1 cellular context compared by ENCODE assay signal in the genomic region with DNA sequence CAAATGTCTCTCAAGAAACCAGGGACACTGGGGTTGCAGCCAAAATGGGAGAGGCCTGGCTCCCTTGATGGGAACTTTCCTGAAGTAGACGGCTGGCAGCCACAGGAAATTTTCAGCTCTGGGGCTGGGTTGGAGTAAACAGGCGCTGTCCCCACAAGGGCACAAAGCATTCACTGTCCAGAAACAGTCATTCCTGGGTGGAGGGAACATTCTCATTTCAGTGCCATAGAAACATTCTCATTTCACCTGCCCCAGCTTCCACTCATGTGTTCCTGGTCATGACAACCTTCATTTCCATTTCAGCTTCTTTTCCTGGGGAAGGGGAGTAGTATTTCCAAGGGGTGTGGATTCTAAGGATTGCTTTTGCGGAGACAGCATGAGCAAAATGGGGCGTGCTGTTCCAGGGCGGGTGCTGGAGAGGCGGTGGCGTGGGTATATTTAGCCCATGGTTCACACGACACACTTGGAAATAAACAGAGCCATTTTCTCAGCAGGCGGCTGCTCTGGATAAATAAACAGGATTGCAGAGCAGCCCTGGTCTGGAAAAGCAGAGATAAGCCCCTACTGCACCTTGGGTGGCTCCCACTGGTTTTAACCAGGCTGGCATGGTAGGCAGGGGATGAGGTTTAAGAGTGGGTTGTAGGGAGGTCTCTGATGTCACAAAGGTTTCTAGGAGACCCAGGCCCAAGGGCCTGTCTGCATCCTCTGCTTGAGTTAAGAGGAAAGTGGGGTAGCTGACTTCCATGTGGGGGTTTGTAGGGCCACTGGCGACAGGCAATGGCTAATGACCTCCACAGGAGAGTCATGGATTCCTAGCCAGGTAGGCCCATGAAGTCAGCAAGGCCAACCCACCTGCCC.
TF ChIP-seq lines count a peak whose summit lies in the region.

No MANE protein-coding gene starts in this region.

TF ChIP-seq in K562, 482 proteins besides CTCF, POLR2A, EP300 and RAD21 (continued from another document and continues in another):
- TF ChIP-seq, protein P1, sequence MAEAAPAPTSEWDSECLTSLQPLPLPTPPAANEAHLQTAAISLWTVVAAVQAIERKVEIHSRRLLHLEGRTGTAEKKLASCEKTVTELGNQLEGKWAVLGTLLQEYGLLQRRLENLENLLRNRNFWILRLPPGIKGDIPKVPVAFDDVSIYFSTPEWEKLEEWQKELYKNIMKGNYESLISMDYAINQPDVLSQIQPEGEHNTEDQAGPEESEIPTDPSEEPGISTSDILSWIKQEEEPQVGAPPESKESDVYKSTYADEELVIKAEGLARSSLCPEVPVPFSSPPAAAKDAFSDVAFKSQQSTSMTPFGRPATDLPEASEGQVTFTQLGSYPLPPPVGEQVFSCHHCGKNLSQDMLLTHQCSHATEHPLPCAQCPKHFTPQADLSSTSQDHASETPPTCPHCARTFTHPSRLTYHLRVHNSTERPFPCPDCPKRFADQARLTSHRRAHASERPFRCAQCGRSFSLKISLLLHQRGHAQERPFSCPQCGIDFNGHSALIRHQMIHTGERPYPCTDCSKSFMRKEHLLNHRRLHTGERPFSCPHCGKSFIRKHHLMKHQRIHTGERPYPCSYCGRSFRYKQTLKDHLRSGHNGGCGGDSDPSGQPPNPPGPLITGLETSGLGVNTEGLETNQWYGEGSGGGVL (CRISPR knock-in tag; IDR thresholded peaks at IDR 0.05), result 0 out of 2 replicates have a peak, but pooled peaks have one; percentile 9
- no peak for TF ChIP-seq SP2 (IDR thresholded peaks at IDR 0.05; ENCODE audit: extremely low read depth, low read depth, low read length, poor library complexity, severe bottlenecking)
- TF ChIP-seq, protein P2, sequence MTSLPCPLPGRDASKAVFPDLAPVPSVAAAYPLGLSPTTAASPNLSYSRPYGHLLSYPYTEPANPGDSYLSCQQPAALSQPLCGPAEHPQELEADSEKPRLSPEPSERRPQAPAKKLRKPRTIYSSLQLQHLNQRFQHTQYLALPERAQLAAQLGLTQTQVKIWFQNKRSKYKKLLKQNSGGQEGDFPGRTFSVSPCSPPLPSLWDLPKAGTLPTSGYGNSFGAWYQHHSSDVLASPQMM (CRISPR knock-in tag; IDR thresholded peaks at IDR 0.05), result no peak
- no peak for TF ChIP-seq SP1 (CRISPR knock-in tag; IDR thresholded peaks at IDR 0.05)
- no peak for TF ChIP-seq ZBTB8A (IDR thresholded peaks at IDR 0.05; ENCODE audit: partially characterized antibody)
- TF ChIP-seq, protein P3, sequence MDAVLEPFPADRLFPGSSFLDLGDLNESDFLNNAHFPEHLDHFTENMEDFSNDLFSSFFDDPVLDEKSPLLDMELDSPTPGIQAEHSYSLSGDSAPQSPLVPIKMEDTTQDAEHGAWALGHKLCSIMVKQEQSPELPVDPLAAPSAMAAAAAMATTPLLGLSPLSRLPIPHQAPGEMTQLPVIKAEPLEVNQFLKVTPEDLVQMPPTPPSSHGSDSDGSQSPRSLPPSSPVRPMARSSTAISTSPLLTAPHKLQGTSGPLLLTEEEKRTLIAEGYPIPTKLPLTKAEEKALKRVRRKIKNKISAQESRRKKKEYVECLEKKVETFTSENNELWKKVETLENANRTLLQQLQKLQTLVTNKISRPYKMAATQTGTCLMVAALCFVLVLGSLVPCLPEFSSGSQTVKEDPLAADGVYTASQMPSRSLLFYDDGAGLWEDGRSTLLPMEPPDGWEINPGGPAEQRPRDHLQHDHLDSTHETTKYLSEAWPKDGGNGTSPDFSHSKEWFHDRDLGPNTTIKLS (IDR thresholded peaks at IDR 0.05; ENCODE audit: borderline replicate concordance, low read depth), result no peak
- peak; percentile 84 for TF ChIP-seq CBFA2T3 (IDR thresholded peaks at IDR 0.05)
- no peak for TF ChIP-seq ZNF143 (CRISPR knock-in tag; IDR thresholded peaks at IDR 0.05)
- no peak for TF ChIP-seq ARID2 (IDR thresholded peaks at IDR 0.05)
- TF ChIP-seq NONO (IDR thresholded peaks at IDR 0.05; ENCODE audit: low read depth in 2 of 2, low read length in 1 of 2), result no peak
- peak in 1 of 2 experiments; percentile 29; a peak in 2 of 4 replicates for TF ChIP-seq FOXA3 (CRISPR knock-in tag; conservative IDR thresholded peaks at IDR 0.05 in 1 of 2, IDR thresholded peaks at IDR 0.05 in 1 of 2)
- TF ChIP-seq, protein P4, sequence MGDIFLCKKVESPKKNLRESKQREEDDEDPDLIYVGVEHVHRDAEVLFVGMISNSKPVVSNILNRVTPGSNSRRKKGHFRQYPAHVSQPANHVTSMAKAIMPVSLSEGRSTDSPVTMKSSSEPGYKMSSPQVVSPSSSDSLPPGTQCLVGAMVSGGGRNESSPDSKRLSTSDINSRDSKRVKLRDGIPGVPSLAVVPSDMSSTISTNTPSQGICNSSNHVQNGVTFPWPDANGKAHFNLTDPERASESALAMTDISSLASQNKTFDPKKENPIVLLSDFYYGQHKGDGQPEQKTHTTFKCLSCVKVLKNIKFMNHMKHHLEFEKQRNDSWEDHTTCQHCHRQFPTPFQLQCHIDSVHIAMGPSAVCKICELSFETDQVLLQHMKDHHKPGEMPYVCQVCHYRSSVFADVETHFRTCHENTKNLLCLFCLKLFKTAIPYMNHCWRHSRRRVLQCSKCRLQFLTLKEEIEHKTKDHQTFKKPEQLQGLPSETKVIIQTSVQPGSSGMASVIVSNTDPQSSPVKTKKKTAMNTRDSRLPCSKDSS (IDR thresholded peaks at IDR 0.05; ENCODE audit: low read depth, partially characterized antibody), result no peak
- TF ChIP-seq CHD2 (IDR thresholded peaks at IDR 0.05; ENCODE audit: low read depth, low read length), result no peak
- TF ChIP-seq SLC30A9 (CRISPR knock-in tag; IDR thresholded peaks at IDR 0.05), result no peak
- TF ChIP-seq, protein P5, sequence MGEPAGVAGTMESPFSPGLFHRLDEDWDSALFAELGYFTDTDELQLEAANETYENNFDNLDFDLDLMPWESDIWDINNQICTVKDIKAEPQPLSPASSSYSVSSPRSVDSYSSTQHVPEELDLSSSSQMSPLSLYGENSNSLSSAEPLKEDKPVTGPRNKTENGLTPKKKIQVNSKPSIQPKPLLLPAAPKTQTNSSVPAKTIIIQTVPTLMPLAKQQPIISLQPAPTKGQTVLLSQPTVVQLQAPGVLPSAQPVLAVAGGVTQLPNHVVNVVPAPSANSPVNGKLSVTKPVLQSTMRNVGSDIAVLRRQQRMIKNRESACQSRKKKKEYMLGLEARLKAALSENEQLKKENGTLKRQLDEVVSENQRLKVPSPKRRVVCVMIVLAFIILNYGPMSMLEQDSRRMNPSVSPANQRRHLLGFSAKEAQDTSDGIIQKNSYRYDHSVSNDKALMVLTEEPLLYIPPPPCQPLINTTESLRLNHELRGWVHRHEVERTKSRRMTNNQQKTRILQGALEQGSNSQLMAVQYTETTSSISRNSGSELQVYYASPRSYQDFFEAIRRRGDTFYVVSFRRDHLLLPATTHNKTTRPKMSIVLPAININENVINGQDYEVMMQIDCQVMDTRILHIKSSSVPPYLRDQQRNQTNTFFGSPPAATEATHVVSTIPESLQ (CRISPR knock-in tag; IDR thresholded peaks at IDR 0.05), result no peak
- no peak for TF ChIP-seq JUNB (CRISPR knock-in tag; conservative IDR thresholded peaks at IDR 0.05)
- peak in 1 of 2 experiments; percentile 51; a peak in 1 of 4 replicates for TF ChIP-seq TBL1XR1 (IDR thresholded peaks at IDR 0.05; ENCODE audit: low read length in 2 of 2)
- TF ChIP-seq DDX20 (tag; IDR thresholded peaks at IDR 0.05; ENCODE audit: low read depth), result no peak
- TF ChIP-seq, protein P6, sequence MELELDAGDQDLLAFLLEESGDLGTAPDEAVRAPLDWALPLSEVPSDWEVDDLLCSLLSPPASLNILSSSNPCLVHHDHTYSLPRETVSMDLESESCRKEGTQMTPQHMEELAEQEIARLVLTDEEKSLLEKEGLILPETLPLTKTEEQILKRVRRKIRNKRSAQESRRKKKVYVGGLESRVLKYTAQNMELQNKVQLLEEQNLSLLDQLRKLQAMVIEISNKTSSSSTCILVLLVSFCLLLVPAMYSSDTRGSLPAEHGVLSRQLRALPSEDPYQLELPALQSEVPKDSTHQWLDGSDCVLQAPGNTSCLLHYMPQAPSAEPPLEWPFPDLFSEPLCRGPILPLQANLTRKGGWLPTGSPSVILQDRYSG (tag; conservative IDR thresholded peaks at IDR 0.05; ENCODE audit: low read depth), result no peak; the same call in 1 of the 2 replicates
- TF ChIP-seq, protein P7, sequence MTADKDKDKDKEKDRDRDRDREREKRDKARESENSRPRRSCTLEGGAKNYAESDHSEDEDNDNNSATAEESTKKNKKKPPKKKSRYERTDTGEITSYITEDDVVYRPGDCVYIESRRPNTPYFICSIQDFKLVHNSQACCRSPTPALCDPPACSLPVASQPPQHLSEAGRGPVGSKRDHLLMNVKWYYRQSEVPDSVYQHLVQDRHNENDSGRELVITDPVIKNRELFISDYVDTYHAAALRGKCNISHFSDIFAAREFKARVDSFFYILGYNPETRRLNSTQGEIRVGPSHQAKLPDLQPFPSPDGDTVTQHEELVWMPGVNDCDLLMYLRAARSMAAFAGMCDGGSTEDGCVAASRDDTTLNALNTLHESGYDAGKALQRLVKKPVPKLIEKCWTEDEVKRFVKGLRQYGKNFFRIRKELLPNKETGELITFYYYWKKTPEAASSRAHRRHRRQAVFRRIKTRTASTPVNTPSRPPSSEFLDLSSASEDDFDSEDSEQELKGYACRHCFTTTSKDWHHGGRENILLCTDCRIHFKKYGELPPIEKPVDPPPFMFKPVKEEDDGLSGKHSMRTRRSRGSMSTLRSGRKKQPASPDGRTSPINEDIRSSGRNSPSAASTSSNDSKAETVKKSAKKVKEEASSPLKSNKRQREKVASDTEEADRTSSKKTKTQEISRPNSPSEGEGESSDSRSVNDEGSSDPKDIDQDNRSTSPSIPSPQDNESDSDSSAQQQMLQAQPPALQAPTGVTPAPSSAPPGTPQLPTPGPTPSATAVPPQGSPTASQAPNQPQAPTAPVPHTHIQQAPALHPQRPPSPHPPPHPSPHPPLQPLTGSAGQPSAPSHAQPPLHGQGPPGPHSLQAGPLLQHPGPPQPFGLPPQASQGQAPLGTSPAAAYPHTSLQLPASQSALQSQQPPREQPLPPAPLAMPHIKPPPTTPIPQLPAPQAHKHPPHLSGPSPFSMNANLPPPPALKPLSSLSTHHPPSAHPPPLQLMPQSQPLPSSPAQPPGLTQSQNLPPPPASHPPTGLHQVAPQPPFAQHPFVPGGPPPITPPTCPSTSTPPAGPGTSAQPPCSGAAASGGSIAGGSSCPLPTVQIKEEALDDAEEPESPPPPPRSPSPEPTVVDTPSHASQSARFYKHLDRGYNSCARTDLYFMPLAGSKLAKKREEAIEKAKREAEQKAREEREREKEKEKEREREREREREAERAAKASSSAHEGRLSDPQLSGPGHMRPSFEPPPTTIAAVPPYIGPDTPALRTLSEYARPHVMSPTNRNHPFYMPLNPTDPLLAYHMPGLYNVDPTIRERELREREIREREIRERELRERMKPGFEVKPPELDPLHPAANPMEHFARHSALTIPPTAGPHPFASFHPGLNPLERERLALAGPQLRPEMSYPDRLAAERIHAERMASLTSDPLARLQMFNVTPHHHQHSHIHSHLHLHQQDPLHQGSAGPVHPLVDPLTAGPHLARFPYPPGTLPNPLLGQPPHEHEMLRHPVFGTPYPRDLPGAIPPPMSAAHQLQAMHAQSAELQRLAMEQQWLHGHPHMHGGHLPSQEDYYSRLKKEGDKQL (CRISPR knock-in tag; IDR thresholded peaks at IDR 0.05; ENCODE audit: borderline replicate concordance), result no peak
- TF ChIP-seq PPARD (CRISPR knock-in tag; IDR thresholded peaks at IDR 0.05), result no peak
- TF ChIP-seq STAG1 (CRISPR knock-in tag; IDR thresholded peaks at IDR 0.05; ENCODE audit: borderline replicate concordance), result no peak
- no peak for TF ChIP-seq RFX7 (CRISPR knock-in tag; IDR thresholded peaks at IDR 0.05)
- 0 out of 2 replicates have a peak, but pooled peaks have one; percentile 27 for TF ChIP-seq ZNF197 (CRISPR knock-in tag; IDR thresholded peaks at IDR 0.05; ENCODE audit: low read depth)
- TF ChIP-seq BRF1 (IDR thresholded peaks at IDR 0.05; ENCODE audit: borderline replicate concordance, extremely low read depth, insufficient read length), result no peak
- TF ChIP-seq, protein P8, sequence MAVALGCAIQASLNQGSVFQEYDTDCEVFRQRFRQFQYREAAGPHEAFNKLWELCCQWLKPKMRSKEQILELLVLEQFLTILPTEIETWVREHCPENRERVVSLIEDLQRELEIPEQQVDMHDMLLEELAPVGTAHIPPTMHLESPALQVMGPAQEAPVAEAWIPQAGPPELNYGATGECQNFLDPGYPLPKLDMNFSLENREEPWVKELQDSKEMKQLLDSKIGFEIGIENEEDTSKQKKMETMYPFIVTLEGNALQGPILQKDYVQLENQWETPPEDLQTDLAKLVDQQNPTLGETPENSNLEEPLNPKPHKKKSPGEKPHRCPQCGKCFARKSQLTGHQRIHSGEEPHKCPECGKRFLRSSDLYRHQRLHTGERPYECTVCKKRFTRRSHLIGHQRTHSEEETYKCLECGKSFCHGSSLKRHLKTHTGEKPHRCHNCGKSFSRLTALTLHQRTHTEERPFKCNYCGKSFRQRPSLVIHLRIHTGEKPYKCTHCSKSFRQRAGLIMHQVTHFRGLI (CRISPR knock-in tag; IDR thresholded peaks at IDR 0.05), result 0 out of 2 replicates have a peak, but pooled peaks have one; percentile 35
- TF ChIP-seq, protein P9, sequence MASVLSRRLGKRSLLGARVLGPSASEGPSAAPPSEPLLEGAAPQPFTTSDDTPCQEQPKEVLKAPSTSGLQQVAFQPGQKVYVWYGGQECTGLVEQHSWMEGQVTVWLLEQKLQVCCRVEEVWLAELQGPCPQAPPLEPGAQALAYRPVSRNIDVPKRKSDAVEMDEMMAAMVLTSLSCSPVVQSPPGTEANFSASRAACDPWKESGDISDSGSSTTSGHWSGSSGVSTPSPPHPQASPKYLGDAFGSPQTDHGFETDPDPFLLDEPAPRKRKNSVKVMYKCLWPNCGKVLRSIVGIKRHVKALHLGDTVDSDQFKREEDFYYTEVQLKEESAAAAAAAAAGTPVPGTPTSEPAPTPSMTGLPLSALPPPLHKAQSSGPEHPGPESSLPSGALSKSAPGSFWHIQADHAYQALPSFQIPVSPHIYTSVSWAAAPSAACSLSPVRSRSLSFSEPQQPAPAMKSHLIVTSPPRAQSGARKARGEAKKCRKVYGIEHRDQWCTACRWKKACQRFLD (CRISPR knock-in tag; IDR thresholded peaks at IDR 0.05), result peak; percentile 85
- TF ChIP-seq, protein P10, sequence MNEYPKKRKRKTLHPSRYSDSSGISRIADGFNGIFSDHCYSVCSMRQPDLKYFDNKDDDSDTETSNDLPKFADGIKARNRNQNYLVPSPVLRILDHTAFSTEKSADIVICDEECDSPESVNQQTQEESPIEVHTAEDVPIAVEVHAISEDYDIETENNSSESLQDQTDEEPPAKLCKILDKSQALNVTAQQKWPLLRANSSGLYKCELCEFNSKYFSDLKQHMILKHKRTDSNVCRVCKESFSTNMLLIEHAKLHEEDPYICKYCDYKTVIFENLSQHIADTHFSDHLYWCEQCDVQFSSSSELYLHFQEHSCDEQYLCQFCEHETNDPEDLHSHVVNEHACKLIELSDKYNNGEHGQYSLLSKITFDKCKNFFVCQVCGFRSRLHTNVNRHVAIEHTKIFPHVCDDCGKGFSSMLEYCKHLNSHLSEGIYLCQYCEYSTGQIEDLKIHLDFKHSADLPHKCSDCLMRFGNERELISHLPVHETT (CRISPR knock-in tag; conservative IDR thresholded peaks at IDR 0.05 in 1 of 2, IDR thresholded peaks at IDR 0.05 in 1 of 2), result no peak; a peak in 1 of 4 replicates
- peak; percentile 21; the same call in 1 of the 2 replicates for TF ChIP-seq GABPA (tag; conservative IDR thresholded peaks at IDR 0.05; ENCODE audit: low read depth)
- TF ChIP-seq E2F3 (CRISPR knock-in tag; IDR thresholded peaks at IDR 0.05), result 0 out of 2 replicates have a peak, but pooled peaks have one; percentile 8
